In the genomic region with DNA sequence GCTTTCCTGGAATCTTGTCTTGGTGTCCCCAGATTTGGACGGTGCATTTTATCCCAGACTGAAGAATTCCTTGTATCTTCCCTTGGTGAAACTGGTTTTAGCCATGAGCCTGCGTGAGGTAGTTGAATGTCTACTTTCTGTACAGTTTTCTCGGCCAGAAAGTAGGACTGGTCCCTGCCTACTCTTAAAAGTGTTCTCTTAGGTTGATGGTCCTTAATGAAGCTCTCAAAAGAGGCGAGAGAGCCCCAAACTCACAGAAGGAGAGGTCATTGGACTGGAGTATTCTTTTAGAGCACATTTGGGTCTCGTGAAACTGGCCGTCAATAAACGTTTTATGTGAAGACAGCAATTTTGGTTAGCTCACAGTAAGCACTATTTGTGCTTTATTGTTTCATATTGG, we compare ENCODE assay signal across 7 cellular contexts. TPM values are rescaled to one million over a fixed set of nuclear protein-coding genes. Genes with fewer than 3 reads are reported as not detected.
DNase-seq lines count a peak whose midpoint lies in the region; ATAC-seq and TF ChIP-seq lines count a peak whose summit lies in the region.

No MANE protein-coding gene starts in this region.

- H3K4me3 ChIP-seq in ascending aorta, result peak overlapping the region; percentile 71 to 94
- H3K4me3 ChIP-seq in upper lobe of right lung, result peak overlapping the region; percentile 90

- DNase-seq in ascending aorta (ENCODE audit: low spot score in 2 of 2) (no peak), left colon (no peak), upper lobe of right lung (no peak), GOT3 (lab: John Stamatoyannopoulos, UW) (no peak)

- peak; percentile 4 for ATAC-seq in HG02642 (IDR thresholded peaks at IDR 0.05; ENCODE audit: poor library complexity, unreplicated experiment)
- ATAC-seq in left colon, result peak; percentile 17
- no peak for ATAC-seq in upper lobe of right lung
- ATAC-seq in HG02798 (IDR thresholded peaks at IDR 0.05; ENCODE audit: poor library complexity, unreplicated experiment), result no peak
- ATAC-seq in GM19351 (IDR thresholded peaks at IDR 0.05; ENCODE audit: unreplicated experiment), result no peak

- intact Hi-C loops in ascending aorta (cut with DNase I), result no loop called here
- intact Hi-C loops in left colon (cut with DNase I, micrococcal nuclease), result no loop called here
- intact Hi-C loops in upper lobe of right lung (cut with DNase I), result no loop called here

- H3K9me3 ChIP-seq in ascending aorta, result no peaks in the 10 kb centered on the region
- no peaks in the 10 kb centered on the region for H3K9me3 ChIP-seq in upper lobe of right lung

- peak overlapping the region in 1 of 2 donors; percentile 75 for H3K27ac ChIP-seq in ascending aorta
- H3K27ac ChIP-seq in upper lobe of right lung, result peak overlapping the region; percentile 90

- peaks cover 0 to 15% of the 10 kb centered on the region in 2 donors for H3K4me1 ChIP-seq in ascending aorta
- peaks cover 17% of the 10 kb centered on the region for H3K4me1 ChIP-seq in upper lobe of right lung

- TF ChIP-seq CTCF in ascending aorta (IDR thresholded peaks at IDR 0.05) (no peak), upper lobe of right lung (IDR thresholded peaks at IDR 0.05) (no peak)

- H3K27me3 ChIP-seq in ascending aorta (no peaks in the 10 kb centered on the region), upper lobe of right lung (no peaks in the 10 kb centered on the region)

- H3K36me3 ChIP-seq in ascending aorta (no peaks in the 10 kb centered on the region), upper lobe of right lung (no peaks in the 10 kb centered on the region)

RNA-seq across cellular contexts. Expression of a gene that starts 0.7 kb away (rescaled TPM):
- total RNA-seq in ascending aorta, result 6.4 TPM
- total RNA-seq in left colon, result 10 to 100 TPM; 17.4 to 19.0 TPM
- 14.6 TPM for total RNA-seq in upper lobe of right lung

Comparison
In these comparisons a context has a peak if more than half of its experiments do, and no peak if none do; other contexts are left out.
1. ATAC-seq: peak in HG02642 (single experiment) and left colon (single experiment); none in upper lobe of right lung (single experiment), HG02798 (single experiment) and GM19351 (single experiment).